ENCODE assay signal across 1 cellular context in genomic region chr1:214660900-214661299, GRCh38.
TF ChIP-seq lines count a peak whose summit lies in the region.

No MANE protein-coding gene starts in this region.

TF ChIP-seq in K562, 482 proteins besides CTCF, POLR2A, EP300 and RAD21 (continued from another document):
- TF ChIP-seq ZNF609 (CRISPR knock-in tag; IDR thresholded peaks at IDR 0.05; ENCODE audit: borderline replicate concordance) = no peak
TF ChIP-seq in K562: peak in this region for 2.
